In the genomic region with DNA sequence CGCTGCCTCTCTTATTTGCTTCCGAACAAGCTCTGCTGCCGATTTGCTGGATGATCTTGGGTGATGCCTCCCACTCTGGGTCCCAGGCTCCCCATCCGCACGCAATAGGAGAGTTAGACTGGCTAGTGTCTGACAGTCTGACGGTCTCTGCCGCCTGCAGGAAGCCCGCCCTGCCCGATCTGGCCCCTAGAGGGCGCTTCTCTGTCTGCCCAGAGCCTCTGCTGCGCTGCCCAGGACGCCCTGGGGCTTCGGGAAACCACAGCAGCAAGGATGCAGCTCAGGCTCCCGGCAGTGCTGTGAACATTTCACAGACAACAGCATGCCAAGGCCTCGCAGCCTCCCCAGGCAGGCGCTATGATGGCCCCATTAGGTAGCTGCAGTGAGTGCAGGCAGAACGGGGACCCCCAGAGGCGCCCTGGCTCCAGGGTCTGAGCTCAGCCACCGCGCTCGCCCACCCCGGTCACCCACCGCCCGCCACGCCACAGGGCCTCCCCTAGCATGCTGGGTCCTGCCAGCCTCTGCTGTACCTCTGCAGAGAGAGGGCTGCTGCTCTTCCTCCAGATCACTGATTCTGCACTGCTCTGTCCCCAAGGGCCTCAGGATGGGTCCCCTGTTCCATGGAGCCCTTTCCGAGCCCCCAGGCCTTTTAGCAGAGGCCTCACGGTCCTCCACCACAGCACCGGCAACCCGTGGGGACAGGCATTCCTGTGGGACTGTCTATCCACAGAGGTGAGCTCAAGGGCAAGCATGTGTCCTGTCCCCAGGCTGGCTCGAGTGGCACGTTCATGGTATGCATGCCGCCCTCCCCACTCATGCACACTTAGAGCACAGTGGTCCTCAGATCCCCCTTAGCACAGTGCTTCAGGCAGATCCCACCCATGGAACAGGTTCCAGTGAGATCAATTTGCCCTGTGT, we compare ENCODE assay signal across 9 cellular contexts. TPM values are rescaled to one million over a fixed set of nuclear protein-coding genes. Genes with fewer than 3 reads are reported as not detected.
DNase-seq lines count a peak whose midpoint lies in the region; ATAC-seq, FAIRE-seq and TF ChIP-seq lines count a peak whose summit lies in the region.
"Had no signal": no experiment of that assay in that cellular context is flagged by ENCODE, and none has a peak within 500 bp of the region (broad histone marks: within the 10 kb centered on the region; RNA-seq: fewer than 3 reads in every experiment).

No MANE protein-coding gene starts in this region.

- peak; percentile 81 for FAIRE-seq in keratinocyte (lab: Jason Lieb, UNC)

- no peaks in the 10 kb centered on the region for H3K9me1 ChIP-seq in keratinocyte (ENCODE audit: control insufficient read depth, extremely low read depth, insufficient read depth, low read length)

- intact Hi-C loops in mammary epithelial cell (cut with micrococcal nuclease) = loop anchor here (1.0 to 5.0 kb wide), 5 partner anchors 40 to 238 kb away; partner anchors contain the start of genes MAFF and PLA2G6

- H2AFZ ChIP-seq in mammary epithelial cell (ENCODE audit: low read depth, low read length) (peak overlapping the region; percentile 1), keratinocyte (ENCODE audit: control insufficient read depth, low read length) (no peak overlapping the region)

- dilution Hi-C loops in mammary epithelial cell (cut with HindIII; ENCODE audit: low sequenced_read_pairs) = no loop called here
- dilution Hi-C loops in keratinocyte (cut with MboI; ENCODE audit: extremely low pct_ligation_motif_present, low sequenced_read_pairs) = no loop called here

- no peaks in the 10 kb centered on the region for H3K79me2 ChIP-seq in mammary epithelial cell (ENCODE audit: insufficient read depth, low read length)
- H3K79me2 ChIP-seq in keratinocyte (ENCODE audit: control insufficient read depth, insufficient read depth, low read length) = no peaks in the 10 kb centered on the region

- H3K4me1 ChIP-seq in mammary epithelial cell (ENCODE audit: insufficient read depth, low read length) (peaks cover 7% of the 10 kb centered on the region), keratinocyte (ENCODE audit: control insufficient read depth, extremely low read depth, insufficient read depth, low read length) (peaks cover 30% of the 10 kb centered on the region)

- TF ChIP-seq CTCF in mammary epithelial cell (conservative IDR thresholded peaks at IDR 0.05 in 1 of 2, IDR thresholded peaks at IDR 0.05 in 1 of 2; ENCODE audit: extremely low read depth in 1 of 2, insufficient read depth in 1 of 2, low read depth in 1 of 2, low read length in 2 of 2) (peak; percentile 96 to 98), keratinocyte (optimal IDR thresholded peaks at IDR 0.05 in 1 of 3, IDR thresholded peaks at IDR 0.05 in 1 of 3, conservative IDR thresholded peaks at IDR 0.05 in 1 of 3; ENCODE audit: extremely low read depth in 1 of 3, insufficient read depth in 2 of 3, low read length in 3 of 3) (peak; percentile 92 to 98 (median 94))

- no TSS peak for BruUV-seq in mammary epithelial cell (replicated peaks; lab: Mats Ljungman, UMichigan)

- H3K27me3 ChIP-seq in mammary epithelial cell (ENCODE audit: insufficient read depth, low read length) = no peaks in the 10 kb centered on the region
- H3K27me3 ChIP-seq in keratinocyte (ENCODE audit: control insufficient read depth, extremely low read depth, insufficient read depth, low read length) = no peaks in the 10 kb centered on the region

- H3K9ac ChIP-seq in mammary epithelial cell (ENCODE audit: insufficient read depth, low read length) (no peak overlapping the region), keratinocyte (ENCODE audit: control insufficient read depth, extremely low read depth, insufficient read depth, low read length) (no peak overlapping the region)

- H3K27ac ChIP-seq in mammary epithelial cell (ENCODE audit: insufficient read depth, low read depth, low read length) (no peak overlapping the region), keratinocyte (ENCODE audit: control insufficient read depth, insufficient read depth, low read length) (no peak overlapping the region)

- CTCF ChIA-PET in mammary epithelial cell (lab: Charles Lee; ENCODE audit: low non-redundant PET) = interaction anchor here (0.5 kb wide), 2 partner anchors 115 to 422 kb away, joined by 4 to 9 read pairs; no protein-coding TSS in a partner anchor

- no peaks in the 10 kb centered on the region for H3K36me3 ChIP-seq in mammary epithelial cell (ENCODE audit: insufficient read depth, low read length)
- peaks cover 0 to 3% of the 10 kb centered on the region in 2 experiments for H3K36me3 ChIP-seq in keratinocyte (ENCODE audit: control insufficient read depth in 2 of 2, extremely low read depth in 1 of 2, insufficient read depth in 2 of 2, low read length in 2 of 2)

- in situ Hi-C loops in mammary epithelial cell (cut with MboI; ENCODE audit: low sequenced_read_pairs in 2 of 2) = loop anchor here (10.0 kb wide), 1 partner anchor 90 kb away; the partner anchor contains the start of gene MAFF (in 2 of the 2)

- DNase-seq in NCI-H2081 (lab: John Stamatoyannopoulos, UW) (peak; percentile 52 to 60), NCI-H2081 treated with DMSO at 0.1 percent for 48 hours (lab: John Stamatoyannopoulos, UW) (no peak), NCI-H2171 treated with DMSO at 0.1 percent for 48 hours (lab: John Stamatoyannopoulos, UW) (peak; percentile 89), mammary epithelial cell (peak; percentile 67), keratinocyte (ENCODE audit: low read depth, low spot score) (peak; percentile 30)
- DNase-seq in activated CD4-positive, CD25-positive, alpha-beta regulatory T cell treated with anti-CD3 and anti-CD28 coated beads, Interleukin-2, amount 50 U/mL, for 16 hours (ENCODE audit: low read depth, low spot score) = peak; percentile 40
- DNase-seq in stimulated activated CD4-positive, alpha-beta T cell treated with anti-CD3 and anti-CD28 coated beads, Interleukin-15, amount 100 ng/mL, for 24 hours = peak; percentile 86

- no peak overlapping the region for H3K4me2 ChIP-seq in mammary epithelial cell (ENCODE audit: insufficient read depth, low read depth, low read length)
- no peak overlapping the region for H3K4me2 ChIP-seq in keratinocyte (ENCODE audit: control insufficient read depth, extremely low read depth, insufficient read depth, low read depth, low read length)

- 0% methylated on average over 2 of the region's 32 CpGs for WGBS in mammary epithelial cell (ENCODE audit: low coverage, missing lambda C conversion rate)

- H3K9me3 ChIP-seq in mammary epithelial cell (replicated peaks; ENCODE audit: insufficient read depth, low read length) = no peaks in the 10 kb centered on the region
- H3K9me3 ChIP-seq in keratinocyte (ENCODE audit: control insufficient read depth, low read depth, low read length) = no peaks in the 10 kb centered on the region

- no peak for ATAC-seq in HG02938 (IDR thresholded peaks at IDR 0.05; ENCODE audit: unreplicated experiment)

- H3K4me3 ChIP-seq in mammary epithelial cell (replicated peaks in 1 of 3; ENCODE audit: insufficient read depth in 1 of 3, low read depth in 2 of 3, low read length in 3 of 3) (no peak overlapping the region), keratinocyte (ENCODE audit: control insufficient read depth in 2 of 3, extremely low read depth in 1 of 3, insufficient read depth in 2 of 3, low read depth in 1 of 3, low read length in 3 of 3) (no peak overlapping the region)

- H4K20me1 ChIP-seq in mammary epithelial cell (ENCODE audit: insufficient read depth, low read length) (no peaks in the 10 kb centered on the region), keratinocyte (ENCODE audit: control insufficient read depth, extremely low read depth, insufficient read depth, low read length) (no peaks in the 10 kb centered on the region)

RNA-seq across cellular contexts. Expression of gene BAIAP2L2, which starts 4.3 kb away (rescaled TPM):
- 10 to 100 TPM in 1 of 2 donors, 1 to 10 TPM in 1; 2.2 to 10.1 TPM for total RNA-seq in mammary epithelial cell
- polyA plus RNA-seq in mammary epithelial cell (5.4 TPM), keratinocyte (2.3 to 4.8 TPM (median 3.2 TPM) in 3 replicates)
- polyA minus RNA-seq in mammary epithelial cell (1.1 TPM), keratinocyte (1.5 to 2.7 TPM (median 2.0 TPM) in 3 replicates)
- polyA plus RNA-seq in keratinocyte (2011; ENCODE audit: low read depth) = 2.0 TPM
- 2.5 and 7.8 TPM in 2 replicates for polyA plus RNA-seq in keratinocyte (2011; cell fraction: cytosol; rRNA removed)
- polyA plus RNA-seq in keratinocyte (2011; cell fraction: nucleus; rRNA removed) = 2.3 and 3.2 TPM in 2 replicates
- 3.1 and 4.9 TPM in 2 replicates for polyA plus RNA-seq in keratinocyte (2012; ENCODE audit: low replicate concordance)
- polyA minus RNA-seq in keratinocyte (2011; cell fraction: cytosol; rRNA and poly(A)+ RNA removed) = 9.8 TPM
- 2.2 TPM in 1 of 2 replicates, not detected in the other for polyA minus RNA-seq in keratinocyte (2011; cell fraction: nucleus; rRNA and poly(A)+ RNA removed)
- total RNA-seq: skeletal muscle tissue had no signal

RNA-seq across cellular contexts. Expression of gene SLC16A8, which starts 30.8 kb away (rescaled TPM):
- not detected for total RNA-seq in mammary epithelial cell
- polyA plus RNA-seq in mammary epithelial cell (not detected), keratinocyte (not detected in 3 replicates)
- polyA minus RNA-seq in mammary epithelial cell (not detected), keratinocyte (not detected in 3 replicates)
- polyA plus RNA-seq in keratinocyte (2011; ENCODE audit: low read depth) = not detected
- not detected in 2 replicates for polyA plus RNA-seq in keratinocyte (2011; cell fraction: cytosol; rRNA removed)
- polyA plus RNA-seq in keratinocyte (2011; cell fraction: nucleus; rRNA removed) = not detected in 2 replicates
- polyA plus RNA-seq in keratinocyte (2012; ENCODE audit: low replicate concordance) = 0.59 TPM in 1 of 2 replicates, not detected in the other
- polyA minus RNA-seq in keratinocyte (2011; cell fraction: cytosol; rRNA and poly(A)+ RNA removed) = not detected
- not detected in 2 replicates for polyA minus RNA-seq in keratinocyte (2011; cell fraction: nucleus; rRNA and poly(A)+ RNA removed)

RNA-seq across cellular contexts. Expression of gene PICK1, which starts 57.5 kb away (rescaled TPM):
- 10 to 100 TPM; 38.8 to 40.7 TPM for total RNA-seq in mammary epithelial cell
- polyA plus RNA-seq in mammary epithelial cell (35.4 TPM), keratinocyte (26.8 to 33.0 TPM (median 28.8 TPM) in 3 replicates)
- polyA minus RNA-seq in mammary epithelial cell (33.2 TPM), keratinocyte (28.4 to 38.8 TPM (median 31.8 TPM) in 3 replicates)
- 19.1 TPM for polyA plus RNA-seq in keratinocyte (2011; ENCODE audit: low read depth)
- polyA plus RNA-seq in keratinocyte (2011; cell fraction: cytosol; rRNA removed) = 20.1 and 26.9 TPM in 2 replicates
- 55.5 and 68.0 TPM in 2 replicates for polyA plus RNA-seq in keratinocyte (2011; cell fraction: nucleus; rRNA removed)
- polyA plus RNA-seq in keratinocyte (2012; ENCODE audit: low replicate concordance) = 12.1 and 20.9 TPM in 2 replicates
- polyA minus RNA-seq in keratinocyte (2011; cell fraction: cytosol; rRNA and poly(A)+ RNA removed) = 14.6 TPM
- 15.1 and 23.4 TPM in 2 replicates for polyA minus RNA-seq in keratinocyte (2011; cell fraction: nucleus; rRNA and poly(A)+ RNA removed)
